27 cellular contexts compared by ENCODE assay signal in the genomic region with DNA sequence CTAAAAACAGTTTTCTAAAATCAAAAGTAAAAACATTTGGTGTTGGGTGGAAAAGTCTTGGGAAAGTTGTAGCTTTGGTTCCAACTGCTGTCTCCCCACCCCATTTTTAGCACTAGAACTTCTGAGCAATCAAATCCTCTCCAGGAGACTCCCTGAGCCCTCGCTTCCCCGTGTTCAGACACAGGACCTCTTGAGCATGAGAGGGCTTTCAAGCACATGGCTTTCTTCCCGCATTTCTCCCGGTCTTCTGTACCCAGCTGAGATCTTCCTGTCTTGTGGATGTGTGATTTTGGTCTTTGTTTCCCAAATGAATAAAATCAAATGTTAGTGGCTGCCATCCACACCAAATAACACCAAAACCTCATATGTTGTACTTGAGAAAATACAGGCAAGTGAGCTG. TPM values are rescaled to one million over a fixed set of nuclear protein-coding genes. Genes with fewer than 3 reads are reported as not detected.
"Had no signal": no experiment of that assay in that cellular context is flagged by ENCODE, and none has a peak within 500 bp of the region (broad histone marks: within the 10 kb centered on the region; RNA-seq: fewer than 3 reads in every experiment).

No MANE protein-coding gene starts in this region.

- H3K9me3 ChIP-seq: breast epithelium, colonic mucosa, esophagus muscularis mucosa, lower lobe of right lung, testis had no signal

- H3K36me3 ChIP-seq: breast epithelium, colonic mucosa had no signal

- H3K27ac Mint-ChIP-seq: activated B cell treated with CpG ODN at 0.5 μM for 24 hours; activated CD4-positive, alpha-beta T cell treated with anti-CD3 and anti-CD28 coated beads for 36 hours; activated naive CD8-positive, alpha-beta T cell; activated T-helper 2 cell treated with anti-CD3 and anti-CD28 coated beads, Interferon-gamma antibody, Interleukin-2, Interleukin-4, amounts not matched to agents 10 μg/mL and 5 μg/mL and 100 μg/mL, durations not matched to agents 14 hours and 24 hours and 36 hours; effector memory CD8-positive, alpha-beta T cell; mesothelial cell of epicardium; naive thymus-derived CD8-positive, alpha-beta T cell; progenitor cell of endocrine pancreas; stimulated activated naive B cell treated with anti-CD40 and anti-IgM and Interleukin-4, amounts not matched to agents 10 μg/mL and 1 μg/mL and 100 μg/mL, for 72 hours; type B pancreatic cell had no signal

- H3K36me3 Mint-ChIP-seq: activated naive CD8-positive, alpha-beta T cell; mesothelial cell of epicardium; naive thymus-derived CD8-positive, alpha-beta T cell; stimulated activated naive B cell treated with anti-CD40 and anti-IgM and Interleukin-4, amounts not matched to agents 10 μg/mL and 1 μg/mL and 100 μg/mL, for 72 hours had no signal

- H3K4me1 Mint-ChIP-seq: activated CD4-positive, alpha-beta T cell treated with anti-CD3 and anti-CD28 coated beads for 36 hours; stimulated activated naive B cell treated with anti-CD40 and anti-IgM and Interleukin-4, amounts not matched to agents 10 μg/mL and 1 μg/mL and 100 μg/mL, for 72 hours had no signal

- H3K4me3 Mint-ChIP-seq: activated B cell treated with CpG ODN at 0.5 μM for 24 hours; activated CD4-positive, alpha-beta T cell treated with anti-CD3 and anti-CD28 coated beads for 36 hours; activated naive CD8-positive, alpha-beta T cell; activated T-cell treated with anti-CD3 and anti-CD28 coated beads, Interleukin-2, amount 50 U/mL, for 4 hours; effector memory CD8-positive, alpha-beta T cell; mesothelial cell of epicardium; naive thymus-derived CD8-positive, alpha-beta T cell; stimulated activated naive B cell treated with anti-CD40 and anti-IgM and Interleukin-4, amounts not matched to agents 10 μg/mL and 1 μg/mL and 100 μg/mL, for 72 hours had no signal

- ATAC-seq: activated CD4-positive, alpha-beta T cell treated with anti-CD3 and anti-CD28 coated beads for 36 hours; activated T-cell treated with anti-CD3 and anti-CD28 coated beads, Interleukin-2, amount 50 U/mL, for 4 hours; effector memory CD8-positive, alpha-beta T cell; lower lobe of right lung; naive thymus-derived CD8-positive, alpha-beta T cell; stimulated activated naive B cell treated with anti-CD40 and anti-IgM and Interleukin-4, amounts not matched to agents 10 μg/mL and 1 μg/mL and 100 μg/mL, for 72 hours had no signal

- H3K4me3 ChIP-seq: colonic mucosa, dorsolateral prefrontal cortex, esophagus muscularis mucosa, lower lobe of right lung, testis had no signal

- H3K27me3 ChIP-seq: testis had no signal

- H3K27ac ChIP-seq: colonic mucosa, dorsolateral prefrontal cortex, esophagus muscularis mucosa, lower lobe of right lung, testis had no signal

- DNase-seq: activated B cell treated with CpG ODN at 0.5 μM for 24 hours; activated CD4-positive, alpha-beta T cell treated with anti-CD3 and anti-CD28 coated beads for 36 hours; activated CD4-positive, alpha-beta T cell treated with anti-CD3 and anti-CD28 coated beads, Interleukin-2, amount 50 U/mL, for 4 hours; activated CD8-positive, alpha-beta memory T cell treated with anti-CD3 and anti-CD28 coated beads, Interleukin-2, amount 50 U/mL, for 48 hours; activated naive CD4-positive, alpha-beta T cell; activated T-cell treated with anti-CD3 and anti-CD28 coated beads, Interleukin-2, amount 50 U/mL, for 4 hours; colonic mucosa; effector memory CD8-positive, alpha-beta T cell; hippocampal formation; lower lobe of right lung; naive thymus-derived CD8-positive, alpha-beta T cell; small intestine; stimulated activated CD4-positive, alpha-beta T cell treated with anti-CD3 and anti-CD28 coated beads, Interleukin-2, amount 100 ng/mL, for 48 hours; stimulated activated CD8-positive, alpha-beta memory T cell treated with anti-CD3 and anti-CD28 coated beads, Interleukin-4, amount 100 ng/mL, for 48 hours; stimulated activated naive B cell treated with anti-CD40 and anti-IgM and Interleukin-4, amounts not matched to agents 10 μg/mL and 1 μg/mL and 100 μg/mL, for 72 hours; T1000; testis had no signal

- H3K9me3 Mint-ChIP-seq: activated B cell treated with CpG ODN at 0.5 μM for 24 hours; activated T-cell treated with anti-CD3 and anti-CD28 coated beads, Interleukin-2, amount 50 U/mL, for 4 hours; activated T-helper 2 cell treated with anti-CD3 and anti-CD28 coated beads, Interferon-gamma antibody, Interleukin-2, Interleukin-4, amounts not matched to agents 10 μg/mL and 5 μg/mL and 100 μg/mL, durations not matched to agents 14 hours and 24 hours and 36 hours; effector memory CD8-positive, alpha-beta T cell; mesothelial cell of epicardium; naive thymus-derived CD8-positive, alpha-beta T cell; stimulated activated naive B cell treated with anti-CD40 and anti-IgM and Interleukin-4, amounts not matched to agents 10 μg/mL and 1 μg/mL and 100 μg/mL, for 72 hours; type B pancreatic cell had no signal

- H3K4me1 ChIP-seq: breast epithelium, colonic mucosa, lower lobe of right lung had no signal

RNA-seq across cellular contexts. Expression of gene CXCL12, which starts 5.0 kb away (rescaled TPM):
- total RNA-seq: activated B cell treated with CpG ODN at 0.5 μM for 24 hours; activated CD4-positive, alpha-beta T cell treated with anti-CD3 and anti-CD28 coated beads for 36 hours; activated CD8-positive, alpha-beta memory T cell treated with anti-CD3 and anti-CD28 coated beads for 36 hours; activated T-helper 2 cell treated with anti-CD3 and anti-CD28 coated beads, Interferon-gamma antibody, Interleukin-2, Interleukin-4, amounts not matched to agents 10 μg/mL and 5 μg/mL and 100 μg/mL, durations not matched to agents 14 hours and 24 hours and 36 hours; naive thymus-derived CD8-positive, alpha-beta T cell; T-helper 1 cell treated with Interleukin-12 subunit alpha and Interleukin-12 subunit beta and Interleukin-4 antibody, amounts not matched to agents 30 ng/mL and 1 ng/mL, for 36 hours had no signal
- polyA plus RNA-seq: naive thymus-derived CD8-positive, alpha-beta T cell had no signal
